9 cellular contexts compared by ENCODE assay signal in the genomic region with DNA sequence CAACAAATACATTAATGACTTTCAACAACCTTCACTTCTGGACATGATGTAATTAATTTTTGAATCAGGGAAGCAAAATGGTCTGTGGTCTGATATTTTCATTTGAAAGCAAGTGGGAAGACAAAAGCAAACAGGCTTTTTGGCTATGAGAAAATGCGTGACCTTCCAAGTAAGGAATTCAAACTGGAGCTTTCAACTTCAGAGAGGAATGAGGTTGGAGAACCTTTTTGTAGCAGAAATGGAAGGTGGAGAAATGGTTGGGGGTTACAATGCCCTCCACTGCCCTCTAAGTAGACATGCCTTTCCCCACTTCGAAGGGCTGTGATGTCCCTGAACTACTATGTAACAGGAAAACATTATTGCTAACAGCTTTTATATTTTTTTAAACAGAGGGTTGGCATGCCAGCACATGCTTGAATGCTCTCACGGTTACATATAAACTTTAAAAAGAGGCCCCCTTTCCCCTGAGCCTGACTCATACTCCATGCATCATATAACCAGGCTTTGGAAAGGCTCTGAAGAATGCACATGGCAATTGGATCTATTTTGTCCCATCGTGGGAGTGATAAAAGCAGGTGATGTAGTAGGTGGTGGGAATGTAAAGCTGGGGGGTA.
DNase-seq lines count a peak whose midpoint lies in the region; TF ChIP-seq lines count a peak whose summit lies in the region.
"Had no signal": no experiment of that assay in that cellular context is flagged by ENCODE, and none has a peak within 500 bp of the region (broad histone marks: within the 10 kb centered on the region; RNA-seq: fewer than 3 reads in every experiment).

No MANE protein-coding gene starts in this region.

- H3K36me3 Mint-ChIP-seq in type B pancreatic cell (no peaks in the 10 kb centered on the region), immature natural killer cell (no peaks in the 10 kb centered on the region)
- H3K36me3 Mint-ChIP-seq in T-helper 2 cell treated with Interferon-gamma antibody and Interleukin-4, amounts not matched to agents 5 μg/mL and 100 μg/mL, for 36 hours (ENCODE audit: low read depth) = no peaks in the 10 kb centered on the region
- H3K36me3 Mint-ChIP-seq: activated CD4-positive, alpha-beta memory T cell treated with anti-CD3 and anti-CD28 coated beads for 36 hours had no signal

- H3K27ac Mint-ChIP-seq in type B pancreatic cell = peak overlapping the region; percentile 73
- no peak overlapping the region for H3K27ac Mint-ChIP-seq in immature natural killer cell
- no peak overlapping the region for H3K27ac Mint-ChIP-seq in T-helper 2 cell treated with Interferon-gamma antibody and Interleukin-4, amounts not matched to agents 5 μg/mL and 100 μg/mL, for 36 hours
- H3K27ac Mint-ChIP-seq: activated CD4-positive, alpha-beta memory T cell treated with anti-CD3 and anti-CD28 coated beads for 36 hours had no signal

- H3K4me3 Mint-ChIP-seq in type B pancreatic cell (no peak overlapping the region), immature natural killer cell (no peak overlapping the region)
- H3K4me3 Mint-ChIP-seq in T-helper 2 cell treated with Interferon-gamma antibody and Interleukin-4, amounts not matched to agents 5 μg/mL and 100 μg/mL, for 36 hours = no peak overlapping the region
- H3K4me3 Mint-ChIP-seq: activated CD4-positive, alpha-beta memory T cell treated with anti-CD3 and anti-CD28 coated beads for 36 hours had no signal

- H3K9me3 Mint-ChIP-seq in type B pancreatic cell = peaks cover 10% of the 10 kb centered on the region
- no peaks in the 10 kb centered on the region for H3K9me3 Mint-ChIP-seq in immature natural killer cell
- H3K9me3 Mint-ChIP-seq in T-helper 2 cell treated with Interferon-gamma antibody and Interleukin-4, amounts not matched to agents 5 μg/mL and 100 μg/mL, for 36 hours = peaks cover 9% of the 10 kb centered on the region
- H3K9me3 Mint-ChIP-seq: activated CD4-positive, alpha-beta memory T cell treated with anti-CD3 and anti-CD28 coated beads for 36 hours had no signal

- TF ChIP-seq CTCF in HFF-Myc (IDR thresholded peaks at IDR 0.05; ENCODE audit: low read depth, low read length, missing control alignments) = no peak
- TF ChIP-seq CTCF in type B pancreatic cell (conservative IDR thresholded peaks at IDR 0.05) = no peak

- H3K4me1 Mint-ChIP-seq in type B pancreatic cell (ENCODE audit: unreplicated experiment) (peaks cover 31% of the 10 kb centered on the region), immature natural killer cell (no peaks in the 10 kb centered on the region)
- H3K4me1 Mint-ChIP-seq in T-helper 2 cell treated with Interferon-gamma antibody and Interleukin-4, amounts not matched to agents 5 μg/mL and 100 μg/mL, for 36 hours (ENCODE audit: low read depth) = peaks cover 18% of the 10 kb centered on the region

- no peak overlapping the region for H3K4me3 ChIP-seq in HFF-Myc (replicated peaks; ENCODE audit: low read depth, low read length)

- DNase-seq in HFF-Myc (ENCODE audit: extremely low read depth, low read depth) (peak; percentile 76), astrocyte of the hippocampus (ENCODE audit: low read depth, low spot score) (peak; percentile 94), kidney tubule cell (ENCODE audit: low spot score) (peak; percentile 97), type B pancreatic cell (ENCODE audit: extremely low spot score, unreplicated experiment) (no peak), COLO829 (ENCODE audit: low spot score) (no peak), immature natural killer cell (no peak)
- no peak for DNase-seq in T-helper 2 cell treated with Interferon-gamma antibody and Interleukin-4, amounts not matched to agents 5 μg/mL and 100 μg/mL, for 36 hours (ENCODE audit: low spot score)
- DNase-seq: activated CD4-positive, alpha-beta memory T cell treated with anti-CD3 and anti-CD28 coated beads for 36 hours; MM.1S had no signal

- H3K27me3 Mint-ChIP-seq in type B pancreatic cell (no peaks in the 10 kb centered on the region), immature natural killer cell (ENCODE audit: low read depth in 3 of 3) (peaks cover 0 to 4% (median 2%) of the 10 kb centered on the region in 3 donors)
- H3K27me3 Mint-ChIP-seq in T-helper 2 cell treated with Interferon-gamma antibody and Interleukin-4, amounts not matched to agents 5 μg/mL and 100 μg/mL, for 36 hours (ENCODE audit: low read depth) = peaks cover 3% of the 10 kb centered on the region

Comparison
In these comparisons a context has a peak if more than half of its experiments do, and no peak if none do; other contexts are left out.
1. DNase-seq: peak in HFF-Myc (single experiment), astrocyte of the hippocampus (single experiment) and kidney tubule cell (single experiment); none in type B pancreatic cell (single experiment), COLO829 (single experiment), immature natural killer cell (0 of 3) and T-helper 2 cell treated with Interferon-gamma antibody and Interleukin-4, amounts not matched to agents 5 μg/mL and 100 μg/mL, for 36 hours (single experiment).